Comparison of ENCODE assay signal across 12 cellular contexts in the genomic region with DNA sequence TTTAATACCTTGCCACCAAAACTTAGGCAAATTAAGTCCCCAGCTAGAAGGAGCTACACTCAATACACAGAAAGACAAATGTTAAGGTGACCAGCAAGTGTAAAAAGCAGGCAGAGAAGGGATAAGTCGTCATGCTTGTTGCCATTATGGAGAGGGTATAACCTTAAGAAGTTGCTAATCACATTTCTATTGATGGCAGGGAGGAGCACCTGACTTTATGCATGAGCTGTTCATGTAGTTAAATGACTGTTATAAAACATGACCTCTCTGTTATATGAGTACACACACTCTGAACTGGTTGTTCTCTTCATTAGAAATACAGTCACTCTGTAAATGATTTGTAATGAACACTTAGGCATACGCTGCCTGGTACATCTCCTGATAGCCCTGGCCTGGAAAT. TPM values are rescaled to one million over a fixed set of nuclear protein-coding genes. Genes with fewer than 3 reads are reported as not detected.
DNase-seq lines count a peak whose midpoint lies in the region; ATAC-seq, FAIRE-seq and TF ChIP-seq lines count a peak whose summit lies in the region.
"Had no signal": no experiment of that assay in that cellular context is flagged by ENCODE, and none has a peak within 500 bp of the region (broad histone marks: within the 10 kb centered on the region; RNA-seq: fewer than 3 reads in every experiment).

No MANE protein-coding gene starts in this region.

- H3K9me3 ChIP-seq in liver (ENCODE audit: control insufficient read depth in 4 of 4, low read length in 3 of 4) = no peaks in the 10 kb centered on the region

- TF ChIP-seq CTCF in liver (IDR thresholded peaks at IDR 0.05; ENCODE audit: low read depth, low read length, missing input control) = no peak

- no peak overlapping the region for H3K4me3 ChIP-seq in liver (ENCODE audit: low read depth in 1 of 3, low read length in 3 of 3)

- H3K27ac ChIP-seq in liver (ENCODE audit: low read depth in 1 of 2, low read length in 2 of 2) = peak overlapping the region; percentile 63 to 69

- peaks cover 6 to 42% (median 18%) of the 10 kb centered on the region in 4 donors for H3K4me1 ChIP-seq in liver (ENCODE audit: control insufficient read depth in 4 of 4, insufficient read depth in 4 of 4, low read length in 3 of 4)

- no peaks in the 10 kb centered on the region for H3K27me3 ChIP-seq in liver (ENCODE audit: control insufficient read depth in 4 of 4, insufficient read depth in 4 of 4, low read length in 3 of 4)

- no peak overlapping the region for H3K9ac ChIP-seq in liver (ENCODE audit: low read depth in 1 of 2, low read length in 2 of 2)

- no peak for DNase-seq in anterior cingulate cortex (lab: John Stamatoyannopoulos, UW)
- no peak for DNase-seq in NCI-H2171 treated with DMSO at 0.1 percent for 48 hours (lab: John Stamatoyannopoulos, UW)
- no peak for DNase-seq in HTR-8/SVneo (ENCODE audit: insufficient read length, low spot score)
- DNase-seq: naive thymus-derived CD8-positive, alpha-beta T cell; stimulated activated CD4-positive, alpha-beta T cell treated with anti-CD3 and anti-CD28 coated beads, Interleukin-2, amount 100 ng/mL, for 48 hours had no signal

- no peak for TF ChIP-seq RAD21 in liver (IDR thresholded peaks at IDR 0.05)

- ATAC-seq in GM18519 (IDR thresholded peaks at IDR 0.05; ENCODE audit: low FRiP score, unreplicated experiment) = peak; percentile 54
- ATAC-seq in GM21737 (IDR thresholded peaks at IDR 0.05; ENCODE audit: unreplicated experiment) = peak; percentile 47
- peak; percentile 82 for ATAC-seq in HG03442 (IDR thresholded peaks at IDR 0.05; ENCODE audit: unreplicated experiment)
- no peak for ATAC-seq in SK-N-SH treated with all-trans-retinoic acid at 6 μM for 48 hours
- ATAC-seq: naive thymus-derived CD8-positive, alpha-beta T cell had no signal

- peaks cover 0 to 1% (median 0%) of the 10 kb centered on the region in 4 donors for H3K36me3 ChIP-seq in liver (ENCODE audit: control insufficient read depth in 4 of 4, insufficient read depth in 3 of 4, low read depth in 1 of 4, low read length in 3 of 4)

- no peak for FAIRE-seq in HTR-8/SVneo (lab: Jason Lieb, UNC)
- FAIRE-seq: bronchial epithelial cell, urothelium cell line had no signal

- WGBS in liver = 40% methylated on average over 2 of the region's 2 CpGs

TF ChIP-seq in liver, 16 proteins besides CTCF, POLR2A, EP300 and RAD21:
- TF ChIP-seq HNF4G (IDR thresholded peaks at IDR 0.05) = no peak
- peak; percentile 16 to 27 for TF ChIP-seq HNF4A (conservative IDR thresholded peaks at IDR 0.05)
- peak; percentile 59 for TF ChIP-seq SP1 (IDR thresholded peaks at IDR 0.05)
- no peak for TF ChIP-seq GABPA (IDR thresholded peaks at IDR 0.05 in 1 of 2, conservative IDR thresholded peaks at IDR 0.05 in 1 of 2)
- TF ChIP-seq JUND (IDR thresholded peaks at IDR 0.05) = no peak
- TF ChIP-seq, protein P1, sequence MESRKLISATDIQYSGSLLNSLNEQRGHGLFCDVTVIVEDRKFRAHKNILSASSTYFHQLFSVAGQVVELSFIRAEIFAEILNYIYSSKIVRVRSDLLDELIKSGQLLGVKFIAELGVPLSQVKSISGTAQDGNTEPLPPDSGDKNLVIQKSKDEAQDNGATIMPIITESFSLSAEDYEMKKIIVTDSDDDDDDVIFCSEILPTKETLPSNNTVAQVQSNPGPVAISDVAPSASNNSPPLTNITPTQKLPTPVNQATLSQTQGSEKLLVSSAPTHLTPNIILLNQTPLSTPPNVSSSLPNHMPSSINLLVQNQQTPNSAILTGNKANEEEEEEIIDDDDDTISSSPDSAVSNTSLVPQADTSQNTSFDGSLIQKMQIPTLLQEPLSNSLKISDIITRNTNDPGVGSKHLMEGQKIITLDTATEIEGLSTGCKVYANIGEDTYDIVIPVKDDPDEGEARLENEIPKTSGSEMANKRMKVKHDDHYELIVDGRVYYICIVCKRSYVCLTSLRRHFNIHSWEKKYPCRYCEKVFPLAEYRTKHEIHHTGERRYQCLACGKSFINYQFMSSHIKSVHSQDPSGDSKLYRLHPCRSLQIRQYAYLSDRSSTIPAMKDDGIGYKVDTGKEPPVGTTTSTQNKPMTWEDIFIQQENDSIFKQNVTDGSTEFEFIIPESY (IDR thresholded peaks at IDR 0.05) = peak; percentile 38
TF ChIP-seq in liver: peak in this region for 3.

TF ChIP-seq in SK-N-SH treated with all-trans-retinoic acid at 6 μM for 48 hours, 23 proteins besides CTCF, POLR2A, EP300 and RAD21:
- TF ChIP-seq ZNF70 (CRISPR knock-in tag; IDR thresholded peaks at IDR 0.05) = no peak
- no peak for TF ChIP-seq ESRRG (CRISPR knock-in tag; IDR thresholded peaks at IDR 0.05)
- TF ChIP-seq, protein P2, sequence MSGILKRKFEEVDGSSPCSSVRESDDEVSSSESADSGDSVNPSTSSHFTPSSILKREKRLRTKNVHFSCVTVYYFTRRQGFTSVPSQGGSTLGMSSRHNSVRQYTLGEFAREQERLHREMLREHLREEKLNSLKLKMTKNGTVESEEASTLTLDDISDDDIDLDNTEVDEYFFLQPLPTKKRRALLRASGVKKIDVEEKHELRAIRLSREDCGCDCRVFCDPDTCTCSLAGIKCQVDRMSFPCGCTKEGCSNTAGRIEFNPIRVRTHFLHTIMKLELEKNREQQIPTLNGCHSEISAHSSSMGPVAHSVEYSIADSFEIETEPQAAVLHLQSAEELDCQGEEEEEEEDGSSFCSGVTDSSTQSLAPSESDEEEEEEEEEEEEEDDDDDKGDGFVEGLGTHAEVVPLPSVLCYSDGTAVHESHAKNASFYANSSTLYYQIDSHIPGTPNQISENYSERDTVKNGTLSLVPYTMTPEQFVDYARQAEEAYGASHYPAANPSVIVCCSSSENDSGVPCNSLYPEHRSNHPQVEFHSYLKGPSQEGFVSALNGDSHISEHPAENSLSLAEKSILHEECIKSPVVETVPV (CRISPR knock-in tag; IDR thresholded peaks at IDR 0.05) = no peak
- no peak for TF ChIP-seq TOX (CRISPR knock-in tag; IDR thresholded peaks at IDR 0.05; ENCODE audit: borderline replicate concordance)
- TF ChIP-seq, protein P3, sequence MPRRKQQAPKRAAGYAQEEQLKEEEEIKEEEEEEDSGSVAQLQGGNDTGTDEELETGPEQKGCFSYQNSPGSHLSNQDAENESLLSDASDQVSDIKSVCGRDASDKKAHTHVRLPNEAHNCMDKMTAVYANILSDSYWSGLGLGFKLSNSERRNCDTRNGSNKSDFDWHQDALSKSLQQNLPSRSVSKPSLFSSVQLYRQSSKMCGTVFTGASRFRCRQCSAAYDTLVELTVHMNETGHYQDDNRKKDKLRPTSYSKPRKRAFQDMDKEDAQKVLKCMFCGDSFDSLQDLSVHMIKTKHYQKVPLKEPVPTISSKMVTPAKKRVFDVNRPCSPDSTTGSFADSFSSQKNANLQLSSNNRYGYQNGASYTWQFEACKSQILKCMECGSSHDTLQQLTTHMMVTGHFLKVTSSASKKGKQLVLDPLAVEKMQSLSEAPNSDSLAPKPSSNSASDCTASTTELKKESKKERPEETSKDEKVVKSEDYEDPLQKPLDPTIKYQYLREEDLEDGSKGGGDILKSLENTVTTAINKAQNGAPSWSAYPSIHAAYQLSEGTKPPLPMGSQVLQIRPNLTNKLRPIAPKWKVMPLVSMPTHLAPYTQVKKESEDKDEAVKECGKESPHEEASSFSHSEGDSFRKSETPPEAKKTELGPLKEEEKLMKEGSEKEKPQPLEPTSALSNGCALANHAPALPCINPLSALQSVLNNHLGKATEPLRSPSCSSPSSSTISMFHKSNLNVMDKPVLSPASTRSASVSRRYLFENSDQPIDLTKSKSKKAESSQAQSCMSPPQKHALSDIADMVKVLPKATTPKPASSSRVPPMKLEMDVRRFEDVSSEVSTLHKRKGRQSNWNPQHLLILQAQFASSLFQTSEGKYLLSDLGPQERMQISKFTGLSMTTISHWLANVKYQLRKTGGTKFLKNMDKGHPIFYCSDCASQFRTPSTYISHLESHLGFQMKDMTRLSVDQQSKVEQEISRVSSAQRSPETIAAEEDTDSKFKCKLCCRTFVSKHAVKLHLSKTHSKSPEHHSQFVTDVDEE (CRISPR knock-in tag; IDR thresholded peaks at IDR 0.05) = no peak
- no peak for TF ChIP-seq ZFP30 (CRISPR knock-in tag; IDR thresholded peaks at IDR 0.05)
- TF ChIP-seq ARNTL (CRISPR knock-in tag; IDR thresholded peaks at IDR 0.05; ENCODE audit: borderline replicate concordance, low read depth) = no peak
- no peak for TF ChIP-seq BACH2 (CRISPR knock-in tag; IDR thresholded peaks at IDR 0.05; ENCODE audit: borderline replicate concordance)
- no peak for TF ChIP-seq ZC3H10 (CRISPR knock-in tag; IDR thresholded peaks at IDR 0.05)
- no peak for TF ChIP-seq ZNF565 (CRISPR knock-in tag; conservative IDR thresholded peaks at IDR 0.05; ENCODE audit: low read depth)
- TF ChIP-seq PPARA (CRISPR knock-in tag; IDR thresholded peaks at IDR 0.05; ENCODE audit: borderline replicate concordance) = no peak
- TF ChIP-seq, protein P4, sequence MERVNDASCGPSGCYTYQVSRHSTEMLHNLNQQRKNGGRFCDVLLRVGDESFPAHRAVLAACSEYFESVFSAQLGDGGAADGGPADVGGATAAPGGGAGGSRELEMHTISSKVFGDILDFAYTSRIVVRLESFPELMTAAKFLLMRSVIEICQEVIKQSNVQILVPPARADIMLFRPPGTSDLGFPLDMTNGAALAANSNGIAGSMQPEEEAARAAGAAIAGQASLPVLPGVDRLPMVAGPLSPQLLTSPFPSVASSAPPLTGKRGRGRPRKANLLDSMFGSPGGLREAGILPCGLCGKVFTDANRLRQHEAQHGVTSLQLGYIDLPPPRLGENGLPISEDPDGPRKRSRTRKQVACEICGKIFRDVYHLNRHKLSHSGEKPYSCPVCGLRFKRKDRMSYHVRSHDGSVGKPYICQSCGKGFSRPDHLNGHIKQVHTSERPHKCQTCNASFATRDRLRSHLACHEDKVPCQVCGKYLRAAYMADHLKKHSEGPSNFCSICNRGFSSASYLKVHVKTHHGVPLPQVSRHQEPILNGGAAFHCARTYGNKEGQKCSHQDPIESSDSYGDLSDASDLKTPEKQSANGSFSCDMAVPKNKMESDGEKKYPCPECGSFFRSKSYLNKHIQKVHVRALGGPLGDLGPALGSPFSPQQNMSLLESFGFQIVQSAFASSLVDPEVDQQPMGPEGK (CRISPR knock-in tag; IDR thresholded peaks at IDR 0.05; ENCODE audit: borderline replicate concordance) = no peak
- TF ChIP-seq GLIS3 (CRISPR knock-in tag; IDR thresholded peaks at IDR 0.05) = no peak

RNA-seq across cellular contexts. Expression of a gene that starts 6.6 kb away (rescaled TPM):
- 100 to 1,000 TPM in 1 of 2 donors, 10 to 100 TPM in 1; 83.7 to 163 TPM for total RNA-seq in liver
- 100 to 1,000 TPM in 1 of 2 donors, 10 to 100 TPM in 1; 22.7 to 106 TPM for polyA plus RNA-seq in liver
